In the genomic region with DNA sequence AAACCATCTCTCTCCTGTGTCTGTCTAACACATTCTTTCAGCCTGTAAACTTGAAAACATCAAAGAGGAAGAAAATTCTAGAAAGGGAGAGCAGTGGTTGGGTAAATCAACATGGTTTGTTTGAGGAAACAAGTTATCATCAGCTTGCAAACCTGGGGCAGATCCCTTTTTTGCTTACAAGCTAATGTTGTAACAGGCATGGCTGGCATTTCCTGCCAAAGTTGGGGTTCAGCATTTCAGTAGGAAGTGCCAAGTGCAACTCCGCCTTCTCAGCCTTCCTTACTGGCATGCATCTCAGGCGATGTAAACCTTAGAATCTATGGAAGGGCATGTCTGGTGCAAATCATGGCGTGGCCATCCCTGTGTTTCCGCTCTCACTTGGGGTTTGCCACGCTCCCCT, we compare ENCODE assay signal across 15 cellular contexts.
DNase-seq lines count a peak whose midpoint lies in the region; ATAC-seq and TF ChIP-seq lines count a peak whose summit lies in the region.
"Had no signal": no experiment of that assay in that cellular context is flagged by ENCODE, and none has a peak within 500 bp of the region (broad histone marks: within the 10 kb centered on the region; RNA-seq: fewer than 3 reads in every experiment).

No MANE protein-coding gene starts in this region.

- TF ChIP-seq EP300 in esophagus muscularis mucosa (IDR thresholded peaks at IDR 0.05) = no peak

- intact Hi-C loops in esophagus muscularis mucosa (cut with DNase I) = no loop called here
- intact Hi-C loops in naive thymus-derived CD4-positive, alpha-beta T cell (cut with micrococcal nuclease) = no loop called here
- intact Hi-C loops in CD4-positive, alpha-beta T cell (cut with DNase I, micrococcal nuclease) = no loop called here

- H3K27me3 ChIP-seq in esophagus muscularis mucosa = no peaks in the 10 kb centered on the region
- H3K27me3 ChIP-seq in naive thymus-derived CD4-positive, alpha-beta T cell (ENCODE audit: control insufficient read depth in 2 of 2, insufficient read depth in 2 of 2, low read length in 2 of 2) = no peaks in the 10 kb centered on the region
- H3K27me3 ChIP-seq in CD4-positive, alpha-beta T cell (ENCODE audit: control insufficient read depth, insufficient read depth, low read length) = no peaks in the 10 kb centered on the region

- peak; percentile 54 for ATAC-seq in naive thymus-derived CD4-positive, alpha-beta T cell
- no peak for ATAC-seq in GM21390 (IDR thresholded peaks at IDR 0.05; ENCODE audit: unreplicated experiment)
- no peak for ATAC-seq in GM21381 (IDR thresholded peaks at IDR 0.05; ENCODE audit: unreplicated experiment)
- no peak for ATAC-seq in CD4-positive, alpha-beta T cell (ENCODE audit: poor library complexity)

- CTCF ChIA-PET in naive thymus-derived CD4-positive, alpha-beta T cell (lab: Charles Lee) = interaction anchor here (0.7 kb wide), 1 partner anchor 12 kb away, joined by 3 read pairs; no protein-coding TSS in a partner anchor
- CTCF ChIA-PET in CD4-positive, alpha-beta T cell (lab: Charles Lee) = no interaction called here

- TF ChIP-seq POLR2A in esophagus muscularis mucosa (IDR thresholded peaks at IDR 0.05; ENCODE audit: low read depth) = no peak

- no peaks in the 10 kb centered on the region for H3K36me3 ChIP-seq in esophagus muscularis mucosa
- no peaks in the 10 kb centered on the region for H3K36me3 ChIP-seq in naive thymus-derived CD4-positive, alpha-beta T cell (ENCODE audit: control insufficient read depth in 2 of 3, insufficient read depth in 3 of 3, low read length in 3 of 3)
- no peaks in the 10 kb centered on the region for H3K36me3 ChIP-seq in urinary bladder (ENCODE audit: insufficient read depth)

- no peaks in the 10 kb centered on the region for H3K9me3 ChIP-seq in esophagus muscularis mucosa
- H3K9me3 ChIP-seq in naive thymus-derived CD4-positive, alpha-beta T cell (ENCODE audit: control insufficient read depth in 2 of 3, low read length in 3 of 3) = no peaks in the 10 kb centered on the region
- H3K9me3 ChIP-seq in CD4-positive, alpha-beta T cell (ENCODE audit: control insufficient read depth, low read length) = no peaks in the 10 kb centered on the region

- peaks cover 11% of the 10 kb centered on the region for H3K4me1 Mint-ChIP-seq in T-helper 1 cell treated with Interleukin-12 subunit alpha and Interleukin-12 subunit beta and Interleukin-4 antibody, amounts not matched to agents 30 μg/mL and 1 μg/mL, for 36 hours (ENCODE audit: low read depth)
- H3K4me1 Mint-ChIP-seq in naive thymus-derived CD4-positive, alpha-beta T cell = peaks cover 8 to 42% (median 25%) of the 10 kb centered on the region in 7 donors
- peaks cover 50% of the 10 kb centered on the region for H3K4me1 Mint-ChIP-seq in CD4-positive, alpha-beta T cell (ENCODE audit: low read depth)

- DNase-seq in T-helper 1 cell (no peak), esophagus muscularis mucosa (ENCODE audit: extremely low spot score) (no peak)
- no peak for DNase-seq in naive thymus-derived CD4-positive, alpha-beta T cell
- DNase-seq in CD4-positive, alpha-beta T cell = no peak
- DNase-seq: activated CD4-positive, alpha-beta T cell treated with anti-CD3 and anti-CD28 coated beads, Interleukin-2, amount 10 ng/mL, durations not matched to agents 7 days and 5 days; DMS79 treated with DMSO at 0.1 percent for 48 hours; islet precursor cell; NCI-H1092 treated with DMSO at 0.1 percent for 48 hours; NCI-H748 treated with DMSO at 0.1 percent for 48 hours; stimulated activated CD4-positive, alpha-beta T cell treated with anti-CD3 and anti-CD28 coated beads, Interleukin-4, amount 100 ng/mL, for 24 hours had no signal

- H3K4me1 ChIP-seq in esophagus muscularis mucosa (peaks cover 39 to 60% (median 56%) of the 10 kb centered on the region in 4 donors), urinary bladder (ENCODE audit: insufficient read depth) (peaks cover 2% of the 10 kb centered on the region)
- H3K4me1 ChIP-seq in naive thymus-derived CD4-positive, alpha-beta T cell (ENCODE audit: control insufficient read depth in 2 of 2, insufficient read depth in 2 of 2, low read length in 2 of 2) = peaks cover 0 to 4% of the 10 kb centered on the region in 2 donors

- H3K36me3 Mint-ChIP-seq in T-helper 1 cell treated with Interleukin-12 subunit alpha and Interleukin-12 subunit beta and Interleukin-4 antibody, amounts not matched to agents 30 μg/mL and 1 μg/mL, for 36 hours (ENCODE audit: low read depth) = no peaks in the 10 kb centered on the region
- H3K36me3 Mint-ChIP-seq in naive thymus-derived CD4-positive, alpha-beta T cell = peaks cover 0 to 8% (median 0%) of the 10 kb centered on the region in 5 donors
- H3K36me3 Mint-ChIP-seq in CD4-positive, alpha-beta T cell (ENCODE audit: low read depth) = no peaks in the 10 kb centered on the region

- peak overlapping the region; percentile 61 to 76 (median 66) for H3K27ac ChIP-seq in esophagus muscularis mucosa (replicated peaks in 1 of 4)
- no peak overlapping the region for H3K27ac ChIP-seq in naive thymus-derived CD4-positive, alpha-beta T cell (ENCODE audit: low read depth, low read length)
- peak overlapping the region; percentile 16 for H3K27ac ChIP-seq in urinary bladder (ENCODE audit: low read depth)
- H3K27ac ChIP-seq in CD4-positive, alpha-beta T cell (ENCODE audit: low read depth, low read length) = no peak overlapping the region

- TF ChIP-seq CTCF in esophagus muscularis mucosa (IDR thresholded peaks at IDR 0.05) = no peak
- TF ChIP-seq CTCF in CD4-positive, alpha-beta T cell (IDR thresholded peaks at IDR 0.05) = no peak

- peak overlapping the region; percentile 5 for H3K27ac Mint-ChIP-seq in T-helper 1 cell treated with Interleukin-12 subunit alpha and Interleukin-12 subunit beta and Interleukin-4 antibody, amounts not matched to agents 30 μg/mL and 1 μg/mL, for 36 hours
- peak overlapping the region in 5 of 9 donors; percentile 7 to 76 (median 34) for H3K27ac Mint-ChIP-seq in naive thymus-derived CD4-positive, alpha-beta T cell
- H3K27ac Mint-ChIP-seq in CD4-positive, alpha-beta T cell = no peak overlapping the region
- H3K27ac Mint-ChIP-seq: activated CD4-positive, alpha-beta T cell treated with anti-CD3 and anti-CD28 coated beads, Interleukin-2, amount 10 ng/mL, durations not matched to agents 7 days and 5 days; stimulated activated naive CD8-positive, alpha-beta T cell treated with anti-CD3 and anti-CD28 coated beads, Interleukin-15, Interleukin-2, amounts not matched to agents 100 ng/mL and 50 ng/mL, for 24 hours had no signal

- H3K9me3 Mint-ChIP-seq in T-helper 1 cell treated with Interleukin-12 subunit alpha and Interleukin-12 subunit beta and Interleukin-4 antibody, amounts not matched to agents 30 μg/mL and 1 μg/mL, for 36 hours = no peaks in the 10 kb centered on the region
- peaks cover 0 to 2% (median 0%) of the 10 kb centered on the region in 11 donors for H3K9me3 Mint-ChIP-seq in naive thymus-derived CD4-positive, alpha-beta T cell
- H3K9me3 Mint-ChIP-seq in CD4-positive, alpha-beta T cell = no peaks in the 10 kb centered on the region
- H3K9me3 Mint-ChIP-seq: stimulated activated naive CD8-positive, alpha-beta T cell treated with anti-CD3 and anti-CD28 coated beads, Interleukin-15, Interleukin-2, amounts not matched to agents 100 ng/mL and 50 ng/mL, for 24 hours had no signal

- peaks cover 3% of the 10 kb centered on the region for H3K27me3 Mint-ChIP-seq in T-helper 1 cell treated with Interleukin-12 subunit alpha and Interleukin-12 subunit beta and Interleukin-4 antibody, amounts not matched to agents 30 μg/mL and 1 μg/mL, for 36 hours (ENCODE audit: low read depth)
- H3K27me3 Mint-ChIP-seq in naive thymus-derived CD4-positive, alpha-beta T cell = peaks cover 0 to 4% (median 0%) of the 10 kb centered on the region in 5 donors
- no peaks in the 10 kb centered on the region for H3K27me3 Mint-ChIP-seq in CD4-positive, alpha-beta T cell
- H3K27me3 Mint-ChIP-seq: activated CD4-positive, alpha-beta T cell treated with anti-CD3 and anti-CD28 coated beads, Interleukin-2, amount 10 ng/mL, durations not matched to agents 7 days and 5 days; stimulated activated naive CD8-positive, alpha-beta T cell treated with anti-CD3 and anti-CD28 coated beads, Interleukin-15, Interleukin-2, amounts not matched to agents 100 ng/mL and 50 ng/mL, for 24 hours had no signal

- POLR2A ChIA-PET in naive thymus-derived CD4-positive, alpha-beta T cell (lab: Charles Lee) = no interaction called here
- POLR2A ChIA-PET in CD4-positive, alpha-beta T cell (lab: Charles Lee) = interaction anchor here (1.0 to 1.3 kb wide), 3 partner anchors 15 to 20 kb away, joined by 3 to 4 read pairs (median 3); no protein-coding TSS in a partner anchor

- WGBS in esophagus muscularis mucosa = 90% methylated on average over 5 of the region's 5 CpGs
- WGBS in urinary bladder = 88% methylated on average over 5 of the region's 5 CpGs

- no peak overlapping the region for H3K4me3 Mint-ChIP-seq in T-helper 1 cell treated with Interleukin-12 subunit alpha and Interleukin-12 subunit beta and Interleukin-4 antibody, amounts not matched to agents 30 μg/mL and 1 μg/mL, for 36 hours
- peak overlapping the region in 2 of 10 donors; percentile 19 to 37 for H3K4me3 Mint-ChIP-seq in naive thymus-derived CD4-positive, alpha-beta T cell
- no peak overlapping the region for H3K4me3 Mint-ChIP-seq in CD4-positive, alpha-beta T cell
- H3K4me3 Mint-ChIP-seq: activated CD4-positive, alpha-beta T cell treated with anti-CD3 and anti-CD28 coated beads, Interleukin-2, amount 10 ng/mL, durations not matched to agents 7 days and 5 days; stimulated activated naive CD8-positive, alpha-beta T cell treated with anti-CD3 and anti-CD28 coated beads, Interleukin-15, Interleukin-2, amounts not matched to agents 100 ng/mL and 50 ng/mL, for 24 hours had no signal

- H3K4me3 ChIP-seq in esophagus muscularis mucosa (no peak overlapping the region), urinary bladder (ENCODE audit: low read depth, low read length) (no peak overlapping the region)
- H3K4me3 ChIP-seq in naive thymus-derived CD4-positive, alpha-beta T cell (ENCODE audit: low read length) = no peak overlapping the region

Comparison
In these comparisons a context has a peak if more than half of its experiments do, and no peak if none do; other contexts are left out.
1. H3K27ac ChIP-seq: peak in esophagus muscularis mucosa (4 of 4) and urinary bladder (single experiment); none in naive thymus-derived CD4-positive, alpha-beta T cell (single experiment) and CD4-positive, alpha-beta T cell (single experiment).